ENCODE assay signal across 1 cellular context in the genomic region with DNA sequence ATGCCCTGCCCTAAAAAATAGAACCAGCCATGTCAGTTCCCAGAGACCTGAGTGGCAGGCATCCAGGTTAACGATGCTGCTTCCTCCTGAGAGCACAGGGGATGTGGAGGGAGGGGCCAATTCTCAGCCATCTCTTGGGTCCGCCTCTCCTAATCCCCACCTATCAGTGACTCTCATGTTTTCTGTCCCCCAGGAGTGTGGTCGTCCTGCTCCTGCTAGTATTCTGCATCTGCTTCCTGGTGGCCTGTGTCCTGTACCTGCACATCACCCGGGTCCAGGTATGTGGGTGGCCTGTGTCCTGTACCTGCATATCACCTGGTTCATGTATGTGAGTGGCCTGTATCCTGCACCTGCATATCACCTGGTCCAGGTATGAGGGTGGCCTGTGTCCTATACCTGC.
TF ChIP-seq lines count a peak whose summit lies in the region.

No MANE protein-coding gene starts in this region.

TF ChIP-seq in HepG2, 621 proteins besides CTCF, POLR2A, EP300 and RAD21 (continued from another document):
- TF ChIP-seq CBX2 (IDR thresholded peaks at IDR 0.05; ENCODE audit: low read depth, low read length) = no peak
- no peak for TF ChIP-seq CBX2 (CRISPR knock-in tag; IDR thresholded peaks at IDR 0.05; ENCODE audit: low read depth)
